20 cellular contexts compared by ENCODE assay signal in genomic region chr2:133489146-133489545, GRCh38.
DNase-seq lines count a peak whose midpoint lies in the region; ATAC-seq, FAIRE-seq and TF ChIP-seq lines count a peak whose summit lies in the region.
"Had no signal": no experiment of that assay in that cellular context is flagged by ENCODE, and none has a peak within 500 bp of the region (broad histone marks: within the 10 kb centered on the region; RNA-seq: fewer than 3 reads in every experiment).

No MANE protein-coding gene starts in this region.

- H3K9ac ChIP-seq in HepG2 (ENCODE audit: insufficient read depth, low read depth, low read length): no peak overlapping the region
- H3K9ac ChIP-seq: BLaER1 had no signal

- H3K4me1 ChIP-seq in right lobe of liver (peaks cover 0 to 33% (median 11%) of the 10 kb centered on the region in 4 donors), HepG2 (ENCODE audit: insufficient read depth, low read length) (peaks cover 6% of the 10 kb centered on the region; the same call in 1 of the 2 replicates)

- H3K9me3 ChIP-seq in right lobe of liver (no peaks in the 10 kb centered on the region), HepG2 (ENCODE audit: low read length) (peaks cover 10% of the 10 kb centered on the region; the same call in 1 of the 2 replicates)
- H3K9me3 ChIP-seq: BLaER1 had no signal

- H3K36me3 ChIP-seq in right lobe of liver: no peaks in the 10 kb centered on the region
- no peaks in the 10 kb centered on the region for H3K36me3 ChIP-seq in HepG2 (replicated peaks in 1 of 2; ENCODE audit: control insufficient read depth in 1 of 2, insufficient read depth in 2 of 2, low read length in 2 of 2)
- H3K36me3 ChIP-seq: BLaER1 had no signal

- TF ChIP-seq CTCF in right lobe of liver (IDR thresholded peaks at IDR 0.05) (no peak), HepG2 (CRISPR knock-in tag; IDR thresholded peaks at IDR 0.05) (no peak), nephron (IDR thresholded peaks at IDR 0.05; ENCODE audit: unreplicated experiment in 3 of 3) (no peak)

- no peaks in the 10 kb centered on the region for H3K9me3 Mint-ChIP-seq in nephron
- no peaks in the 10 kb centered on the region for H3K9me3 Mint-ChIP-seq in activated CD8-positive, alpha-beta T cell treated with anti-CD3 and anti-CD28 coated beads, Interleukin-2, amount 10 ng/mL, durations not matched to agents 7 days and 5 days (ENCODE audit: insufficient read depth)
- H3K9me3 Mint-ChIP-seq: GM23338, H9 had no signal

- no peak overlapping the region for H2AFZ ChIP-seq in HepG2 (ENCODE audit: low read length)
- H2AFZ ChIP-seq: GM23338 had no signal

- no peaks in the 10 kb centered on the region for H3K36me3 Mint-ChIP-seq in nephron (ENCODE audit: low read depth)
- H3K36me3 Mint-ChIP-seq in activated CD8-positive, alpha-beta T cell treated with anti-CD3 and anti-CD28 coated beads, Interleukin-2, amount 10 ng/mL, durations not matched to agents 7 days and 5 days (ENCODE audit: low read depth): no peaks in the 10 kb centered on the region
- H3K36me3 Mint-ChIP-seq: CD14-positive monocyte; CD8-positive, alpha-beta memory T cell had no signal

- no peak for DNase-seq in right lobe of liver
- no peak for DNase-seq in HepG2 (ENCODE audit: low spot score)
- DNase-seq in COLO829 (ENCODE audit: low spot score): peak; percentile 56
- peak; percentile 44 for DNase-seq in SK-MEL-5 (ENCODE audit: low read depth, low spot score)
- no peak for DNase-seq in activated CD8-positive, alpha-beta T cell treated with anti-CD3 and anti-CD28 coated beads, Interleukin-2, amount 10 ng/mL, durations not matched to agents 7 days and 5 days
- DNase-seq in DMS79 (lab: John Stamatoyannopoulos, UW): no peak
- DNase-seq: Calu3; CD4-positive, alpha-beta T cell; CD8-positive, alpha-beta memory T cell; COR-L47; DND-41; H9 had no signal

- H3K4me2 ChIP-seq in HepG2 (ENCODE audit: low read depth, low read length): no peak overlapping the region
- H3K4me2 ChIP-seq: BLaER1, GM23338 had no signal

- 89% methylated on average over 1 of the region's 1 CpG for WGBS in right lobe of liver (ENCODE audit: insufficient coverage, low coverage, low lambda C conversion rate, missing lambda C conversion rate)
- WGBS in HepG2 (ENCODE audit: low lambda C conversion rate): 10% methylated on average over 1 of the region's 1 CpG

- H4K20me1 ChIP-seq in HepG2 (ENCODE audit: insufficient read depth, low read length): no peaks in the 10 kb centered on the region
- H4K20me1 ChIP-seq: BLaER1 had no signal

- peak overlapping the region in 2 of 3 experiments; percentile 29 to 52 for H3K27ac Mint-ChIP-seq in nephron
- no peak overlapping the region for H3K27ac Mint-ChIP-seq in activated CD8-positive, alpha-beta T cell treated with anti-CD3 and anti-CD28 coated beads, Interleukin-2, amount 10 ng/mL, durations not matched to agents 7 days and 5 days
- H3K27ac Mint-ChIP-seq: B cell; CD14-positive monocyte; CD4-positive, alpha-beta T cell; CD8-positive, alpha-beta memory T cell; GM23338; H9 had no signal

- H3K4me1 Mint-ChIP-seq in nephron: peaks cover 50% of the 10 kb centered on the region
- H3K4me1 Mint-ChIP-seq in activated CD8-positive, alpha-beta T cell treated with anti-CD3 and anti-CD28 coated beads, Interleukin-2, amount 10 ng/mL, durations not matched to agents 7 days and 5 days (ENCODE audit: low read depth): no peaks in the 10 kb centered on the region
- H3K4me1 Mint-ChIP-seq: B cell; CD14-positive monocyte; CD8-positive, alpha-beta memory T cell; GM23338 had no signal

- in situ Hi-C loops in HepG2 (cut with HindIII; ENCODE audit: extremely low pct_ligation_motif_present, low pct_unique_long_range_greater_than_20kb): no loop called here
- in situ Hi-C loops in SK-MEL-5 (cut with HindIII; ENCODE audit: low pct_unique_long_range_greater_than_20kb, low sequenced_read_pairs): no loop called here

- CTCF ChIA-PET in HepG2 (lab: Yijun Ruan, JAX; ENCODE audit: low intra/inter-chr PET ratio, low total read pairs): no interaction called here
- CTCF ChIA-PET in activated CD8-positive, alpha-beta T cell treated with anti-CD3 and anti-CD28 coated beads, Interleukin-2, amount 10 ng/mL, durations not matched to agents 7 days and 5 days (lab: Charles Lee): no interaction called here

- BruUV-seq in HepG2 (replicated peaks; lab: Mats Ljungman, UMichigan): no TSS peak

- intact Hi-C loops in right lobe of liver (cut with DNase I): no loop called here
- intact Hi-C loops in HepG2 (cut with micrococcal nuclease; ENCODE audit: unreplicated experiment): no loop called here

- H3K27ac ChIP-seq in right lobe of liver (peak overlapping the region; percentile 63 to 83 (median 81)), HepG2 (ENCODE audit: extremely low read length, insufficient read depth, low read length) (no peak overlapping the region)
- H3K27ac ChIP-seq: BLaER1 had no signal

- no peak overlapping the region for H3K4me3 ChIP-seq in right lobe of liver
- H3K4me3 ChIP-seq in HepG2 (replicated peaks in 1 of 3; ENCODE audit: insufficient read depth in 1 of 3, low read depth in 2 of 3, low read length in 3 of 3): no peak overlapping the region
- H3K4me3 ChIP-seq: BLaER1, GM23338 had no signal

- TF ChIP-seq EP300 in HepG2 (IDR thresholded peaks at IDR 0.05; ENCODE audit: low read depth in 2 of 2, low read length in 2 of 2) (no peak), HepG2 (CRISPR knock-in tag; IDR thresholded peaks at IDR 0.05; ENCODE audit: borderline replicate concordance) (no peak)

- no peaks in the 10 kb centered on the region for H3K79me2 ChIP-seq in HepG2 (ENCODE audit: insufficient read depth, low read length)

- FAIRE-seq in HepG2 (lab: Jason Lieb, UNC): no peak
- FAIRE-seq: G401.6 had no signal

- H3K27me3 Mint-ChIP-seq in nephron (ENCODE audit: low read depth): no peaks in the 10 kb centered on the region
- no peaks in the 10 kb centered on the region for H3K27me3 Mint-ChIP-seq in activated CD8-positive, alpha-beta T cell treated with anti-CD3 and anti-CD28 coated beads, Interleukin-2, amount 10 ng/mL, durations not matched to agents 7 days and 5 days (ENCODE audit: low read depth)
- H3K27me3 Mint-ChIP-seq: CD4-positive, alpha-beta T cell had no signal

- ATAC-seq in right lobe of liver (peak in 1 of 4 donors; percentile 7), HepG2 (no peak), HG03159 (IDR thresholded peaks at IDR 0.05; ENCODE audit: unreplicated experiment) (no peak)
- no peak for ATAC-seq in activated CD8-positive, alpha-beta T cell treated with anti-CD3 and anti-CD28 coated beads, Interleukin-2, amount 10 ng/mL, durations not matched to agents 7 days and 5 days
- ATAC-seq: GM23338, HCT116 had no signal

- H3K27me3 ChIP-seq in right lobe of liver (no peaks in the 10 kb centered on the region), HepG2 (ENCODE audit: control insufficient read depth in 1 of 2, insufficient read depth in 2 of 2, low read length in 2 of 2) (no peaks in the 10 kb centered on the region; a peak in 1 of 5 replicates)
- H3K27me3 ChIP-seq: BLaER1 had no signal

- no peak for TF ChIP-seq POLR2A in right lobe of liver (IDR thresholded peaks at IDR 0.05)
- no peak for TF ChIP-seq POLR2A in HepG2 (IDR thresholded peaks at IDR 0.05; ENCODE audit: insufficient read depth in 1 of 2, low read depth in 2 of 2, low read length in 2 of 2)

- no peak overlapping the region for H3K4me3 Mint-ChIP-seq in nephron
- H3K4me3 Mint-ChIP-seq in activated CD8-positive, alpha-beta T cell treated with anti-CD3 and anti-CD28 coated beads, Interleukin-2, amount 10 ng/mL, durations not matched to agents 7 days and 5 days: no peak overlapping the region
- H3K4me3 Mint-ChIP-seq: B cell; CD14-positive monocyte; CD4-positive, alpha-beta T cell; CD8-positive, alpha-beta memory T cell; GM23338; H9 had no signal

- POLR2A ChIA-PET in HepG2 (lab: Yijun Ruan, JAX): no interaction called here
- POLR2A ChIA-PET in activated CD8-positive, alpha-beta T cell treated with anti-CD3 and anti-CD28 coated beads, Interleukin-2, amount 10 ng/mL, durations not matched to agents 7 days and 5 days (lab: Charles Lee): no interaction called here

- TF ChIP-seq RAD21 in HepG2 (CRISPR knock-in tag; IDR thresholded peaks at IDR 0.05): no peak

TF ChIP-seq in HepG2, 621 proteins besides CTCF, POLR2A, EP300 and RAD21 (continues in another document):
- TF ChIP-seq NFAT5 (CRISPR knock-in tag; IDR thresholded peaks at IDR 0.05) (no peak), MXD3 (CRISPR knock-in tag; IDR thresholded peaks at IDR 0.05) (no peak)

Comparison
In these comparisons a context has a peak if more than half of its experiments do, and no peak if none do; other contexts are left out.
1. DNase-seq: peak in COLO829 (single experiment) and SK-MEL-5 (single experiment); none in right lobe of liver (0 of 3), HepG2 (single experiment), activated CD8-positive, alpha-beta T cell treated with anti-CD3 and anti-CD28 coated beads, Interleukin-2, amount 10 ng/mL, durations not matched to agents 7 days and 5 days (single experiment) and DMS79 (single experiment).